ENCODE assay signal across 5 cellular contexts in the genomic region with DNA sequence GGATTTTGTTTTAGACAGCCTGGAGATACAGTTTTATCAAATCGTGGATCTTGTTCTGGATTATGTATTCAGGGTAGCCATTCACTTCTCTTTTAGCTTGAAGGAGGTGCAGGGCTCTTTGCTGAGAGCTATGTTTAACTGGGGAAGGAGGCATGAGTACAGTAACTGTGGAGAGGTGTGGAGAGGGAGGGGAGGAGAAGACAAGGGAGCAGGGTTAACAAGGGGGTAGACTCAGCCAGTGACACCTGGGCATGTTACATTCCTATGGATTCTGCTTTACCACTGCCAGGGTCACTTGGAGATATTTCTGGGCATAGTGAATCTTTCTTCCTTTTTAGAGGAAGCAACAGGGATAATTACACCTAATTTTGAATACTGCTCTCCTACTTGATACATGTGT.
"Had no signal": no experiment of that assay in that cellular context is flagged by ENCODE, and none has a peak within 500 bp of the region (broad histone marks: within the 10 kb centered on the region; RNA-seq: fewer than 3 reads in every experiment).

No MANE protein-coding gene starts in this region.

- FAIRE-seq: K562 had no signal

- H3K4me3 ChIP-seq: K562 had no signal

- DNase-seq: H7, HCEC 1CT, IMR-90, KG1 had no signal

- ATAC-seq: K562 had no signal
